ENCODE assay signal across 15 cellular contexts in the genomic region with DNA sequence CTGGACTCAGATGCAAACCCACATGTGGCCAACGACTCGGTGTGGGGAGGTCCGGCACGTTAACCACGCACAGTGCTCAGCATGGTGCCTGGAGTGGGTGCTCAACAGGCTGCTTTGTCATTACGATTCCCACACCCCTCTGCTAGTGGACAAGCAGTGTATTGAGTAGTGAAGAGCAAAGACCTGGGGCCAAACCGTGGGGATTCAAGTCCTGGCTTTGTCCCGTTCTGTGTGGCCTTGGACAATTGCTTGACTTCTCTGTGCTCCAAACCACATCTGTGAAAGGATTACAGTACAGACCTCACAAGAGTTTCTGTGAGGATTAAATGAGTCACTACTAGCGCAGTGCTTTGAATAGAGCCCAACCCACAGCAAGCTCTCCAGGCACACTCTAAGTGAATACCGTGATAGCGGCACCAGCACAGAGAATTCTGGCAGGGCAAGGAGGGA. TPM values are rescaled to one million over a fixed set of nuclear protein-coding genes. Genes with fewer than 3 reads are reported as not detected.
A peak's percentile ranks its signal among the peaks of the same experiment; 100 is the strongest.
DNase-seq lines count a peak whose midpoint lies in the region; ATAC-seq and TF ChIP-seq lines count a peak whose summit lies in the region.
"Had no signal": no experiment of that assay in that cellular context is flagged by ENCODE, and none has a peak within 500 bp of the region (broad histone marks: within the 10 kb centered on the region; RNA-seq: fewer than 3 reads in every experiment).

No MANE protein-coding gene starts in this region.

- H3K36me3 Mint-ChIP-seq in activated T-cell treated with anti-CD3 and anti-CD28 coated beads, Interleukin-2, amount 50 U/mL, for 4 hours (ENCODE audit: insufficient read depth): peaks cover 22% of the 10 kb centered on the region

- no peaks in the 10 kb centered on the region for H3K9me3 Mint-ChIP-seq in activated T-cell treated with anti-CD3 and anti-CD28 coated beads, Interleukin-2, amount 50 U/mL, for 4 hours

- POLR2A ChIA-PET in RWPE1 (lab: Yijun Ruan, JAX; ENCODE audit: low non-redundant PET): no interaction called here

- peaks cover 11% of the 10 kb centered on the region for H3K4me1 Mint-ChIP-seq in activated T-cell treated with anti-CD3 and anti-CD28 coated beads, Interleukin-2, amount 50 U/mL, for 4 hours (ENCODE audit: low read depth)

- peak; percentile 51 to 54 for ATAC-seq in activated T-cell treated with anti-CD3 and anti-CD28 coated beads, Interleukin-2, amount 50 U/mL, for 4 hours
- ATAC-seq in stimulated activated naive CD8-positive, alpha-beta T cell treated with anti-CD3 and anti-CD28 coated beads, Interleukin-15, Interleukin-2, amounts not matched to agents 100 U/mL and 50 U/mL, for 24 hours: peak; percentile 59
- no peak for ATAC-seq in HG02759 (IDR thresholded peaks at IDR 0.05; ENCODE audit: unreplicated experiment)
- ATAC-seq: body of pancreas had no signal

- no peak for DNase-seq in activated T-cell treated with anti-CD3 and anti-CD28 coated beads, Interleukin-2, amount 50 U/mL, for 4 hours
- DNase-seq in activated T-cell treated with anti-CD3 and anti-CD28 coated beads, Interleukin-2, amount 50 U/mL, for 1 hour: no peak
- DNase-seq in RWPE1 (ENCODE audit: low spot score) (no peak), choroid plexus epithelial cell (ENCODE audit: low read depth) (peak; percentile 55), NCI-H524 (lab: John Stamatoyannopoulos, UW) (no peak)
- no peak for DNase-seq in stimulated activated naive CD8-positive, alpha-beta T cell treated with anti-CD3 and anti-CD28 coated beads, Interleukin-15, Interleukin-2, amounts not matched to agents 100 U/mL and 50 U/mL, for 24 hours
- DNase-seq in activated effector memory CD4-positive, alpha-beta T cell treated with Interleukin-2 at 50 U/mL for 16 hours: no peak
- DNase-seq: activated CD8-positive, alpha-beta memory T cell treated with anti-CD3 and anti-CD28 coated beads, Interleukin-2, amount 50 U/mL, for 4 hours; body of pancreas; GOT3; NCI-H1105; NCI-H446 treated with DMSO at 0.1 percent for 48 hours; SIG-M5 had no signal

- H3K4me3 Mint-ChIP-seq in activated T-cell treated with anti-CD3 and anti-CD28 coated beads, Interleukin-2, amount 50 U/mL, for 4 hours: no peak overlapping the region

- H3K4me3 ChIP-seq in choroid plexus epithelial cell (ENCODE audit: low read depth, low read length): no peak overlapping the region
- H3K4me3 ChIP-seq: body of pancreas, lung had no signal

- TF ChIP-seq CTCF in RWPE1 (conservative IDR thresholded peaks at IDR 0.05; ENCODE audit: low read depth): no peak
- no peak for TF ChIP-seq CTCF in choroid plexus epithelial cell (conservative IDR thresholded peaks at IDR 0.05; ENCODE audit: low read depth, low read length)

- CTCF ChIA-PET in RWPE1 (lab: Yijun Ruan, JAX): no interaction called here

- H3K27ac ChIP-seq in RWPE1: peak overlapping the region; percentile 76

- no peaks in the 10 kb centered on the region for H3K27me3 Mint-ChIP-seq in activated T-cell treated with anti-CD3 and anti-CD28 coated beads, Interleukin-2, amount 50 U/mL, for 4 hours (ENCODE audit: low read depth)

RNA-seq across cellular contexts. Expression of a gene that starts 33.8 kb away (rescaled TPM):
- 10 to 100 TPM; 24.7 to 34.0 (median 31.0) TPM for total RNA-seq in activated T-cell treated with anti-CD3 and anti-CD28 coated beads, Interleukin-2, amount 50 U/mL, for 4 hours

RNA-seq across cellular contexts. Expression of a gene that starts 42.8 kb away (rescaled TPM):
- under 1 TPM; 0.84 to 0.96 (median 0.87) TPM for total RNA-seq in activated T-cell treated with anti-CD3 and anti-CD28 coated beads, Interleukin-2, amount 50 U/mL, for 4 hours
